24 cellular contexts compared by ENCODE assay signal in the genomic region with DNA sequence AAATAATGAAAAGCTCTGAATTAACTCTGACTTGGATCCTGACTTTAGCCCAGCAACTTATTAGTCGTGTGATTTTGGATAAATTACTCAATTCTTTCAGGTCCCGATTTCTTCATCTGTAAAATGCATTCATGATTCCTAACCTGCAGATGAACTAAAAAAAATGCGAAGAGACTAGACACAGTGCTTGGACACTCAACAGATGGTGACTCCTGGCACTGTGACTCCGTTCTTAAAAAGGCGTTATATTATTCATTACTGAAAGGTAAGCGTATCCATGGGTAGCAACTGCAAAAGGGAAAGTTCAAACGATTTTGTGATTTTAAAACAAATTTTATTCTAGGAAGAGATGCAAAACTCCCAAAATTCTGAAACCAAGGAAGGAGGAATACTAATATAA.
"Had no signal": no experiment of that assay in that cellular context is flagged by ENCODE, and none has a peak within 500 bp of the region (broad histone marks: within the 10 kb centered on the region; RNA-seq: fewer than 3 reads in every experiment).

No MANE protein-coding gene starts in this region.

- H3K9me3 ChIP-seq: ovary, psoas muscle, right lobe of liver, sigmoid colon, stomach, thoracic aorta, thyroid gland, tibial nerve, upper lobe of left lung, vagina had no signal

- DNase-seq: occipital lobe; ovary; posterior cingulate gyrus; psoas muscle; right cardiac atrium; right lobe of liver; sigmoid colon; small intestine; stimulated activated CD4-positive, alpha-beta T cell treated with anti-CD3 and anti-CD28 coated beads, Interleukin-15, amount 100 ng/mL, for 24 hours; stimulated activated CD4-positive, alpha-beta T cell treated with anti-CD3 and anti-CD28 coated beads, Interleukin-2, amount 100 ng/mL, for 24 hours; stimulated activated CD4-positive, alpha-beta T cell treated with anti-CD3 and anti-CD28 coated beads, Interleukin-2, amount 100 ng/mL, for 48 hours; stimulated activated CD4-positive, alpha-beta T cell treated with anti-CD3 and anti-CD28 coated beads, Interleukin-4, amount 100 ng/mL, for 24 hours; stimulated activated naive B cell treated with anti-CD40 and anti-IgM and Interleukin-4, amounts not matched to agents 10 μg/mL and 1 μg/mL and 100 μg/mL, for 72 hours; stimulated activated naive CD4-positive, alpha-beta T cell treated with Interleukin-2 at 50 U/mL for 16 hours; stomach; thyroid gland; trophoblast cell; upper lobe of left lung had no signal

- H3K36me3 ChIP-seq: neural progenitor cell, ovary, right lobe of liver, sigmoid colon, thyroid gland, upper lobe of left lung, vagina had no signal

- ATAC-seq: psoas muscle; right cardiac atrium; right lobe of liver; stimulated activated effector memory CD8-positive, alpha-beta T cell treated with anti-CD3 and anti-CD28 coated beads, Interleukin-12 subunit alpha, Interleukin-12 subunit beta, amount 100 ng/mL, for 72 hours; stimulated activated naive B cell treated with anti-CD40 and anti-IgM and Interleukin-4, amounts not matched to agents 10 μg/mL and 1 μg/mL and 100 μg/mL, for 72 hours had no signal

- H3K27me3 ChIP-seq: neural progenitor cell, ovary, right lobe of liver, sigmoid colon, stomach, thyroid gland, tibial nerve, upper lobe of left lung, vagina had no signal

- H3K4me3 ChIP-seq: neural progenitor cell, ovary, psoas muscle, right lobe of liver, sigmoid colon, stomach, thoracic aorta, thyroid gland, tibial nerve, upper lobe of left lung, vagina had no signal

- H3K4me1 ChIP-seq: neural progenitor cell, parathyroid adenoma, right lobe of liver, sigmoid colon, stomach, upper lobe of left lung, vagina had no signal
